ENCODE assay signal across 13 cellular contexts in genomic region chr20:54063998-54064676, GRCh38. TPM values are rescaled to one million over a fixed set of nuclear protein-coding genes. Genes with fewer than 3 reads are reported as not detected.
DNase-seq lines count a peak whose midpoint lies in the region; ATAC-seq and TF ChIP-seq lines count a peak whose summit lies in the region.
"Had no signal": no experiment of that assay in that cellular context is flagged by ENCODE, and none has a peak within 500 bp of the region (broad histone marks: within the 10 kb centered on the region; RNA-seq: fewer than 3 reads in every experiment).

No MANE protein-coding gene starts in this region.

- peaks cover 3% of the 10 kb centered on the region for H3K27me3 Mint-ChIP-seq in activated T-cell treated with anti-CD3 and anti-CD28 coated beads, Interleukin-2, amount 50 U/mL, for 4 hours (ENCODE audit: low read depth)
- no peaks in the 10 kb centered on the region for H3K27me3 Mint-ChIP-seq in activated T-helper 2 cell treated with anti-CD3 and anti-CD28 coated beads, Interferon-gamma antibody, Interleukin-2, Interleukin-4, amounts not matched to agents 10 μg/mL and 5 μg/mL and 100 μg/mL, durations not matched to agents 14 hours and 24 hours and 36 hours (ENCODE audit: low read depth)
- H3K27me3 Mint-ChIP-seq in CD14-positive monocyte (ENCODE audit: low read depth in 3 of 3): peaks cover 0 to 2% (median 1%) of the 10 kb centered on the region in 3 donors
- H3K27me3 Mint-ChIP-seq: progenitor cell of endocrine pancreas had no signal

- H3K9me3 Mint-ChIP-seq in activated T-cell treated with anti-CD3 and anti-CD28 coated beads, Interleukin-2, amount 50 U/mL, for 4 hours: no peaks in the 10 kb centered on the region
- H3K9me3 Mint-ChIP-seq in activated T-helper 2 cell treated with anti-CD3 and anti-CD28 coated beads, Interferon-gamma antibody, Interleukin-2, Interleukin-4, amounts not matched to agents 10 μg/mL and 5 μg/mL and 100 μg/mL, durations not matched to agents 14 hours and 24 hours and 36 hours: no peaks in the 10 kb centered on the region
- no peaks in the 10 kb centered on the region for H3K9me3 Mint-ChIP-seq in CD14-positive monocyte

- peaks cover 9% of the 10 kb centered on the region for H3K4me1 Mint-ChIP-seq in activated T-cell treated with anti-CD3 and anti-CD28 coated beads, Interleukin-2, amount 50 U/mL, for 4 hours (ENCODE audit: low read depth)
- peaks cover 7% of the 10 kb centered on the region for H3K4me1 Mint-ChIP-seq in activated T-helper 2 cell treated with anti-CD3 and anti-CD28 coated beads, Interferon-gamma antibody, Interleukin-2, Interleukin-4, amounts not matched to agents 10 μg/mL and 5 μg/mL and 100 μg/mL, durations not matched to agents 14 hours and 24 hours and 36 hours (ENCODE audit: low read depth)
- H3K4me1 Mint-ChIP-seq in CD14-positive monocyte: peaks cover 4% of the 10 kb centered on the region

- no peak for TF ChIP-seq CTCF in CD14-positive monocyte (IDR thresholded peaks at IDR 0.05)

- H3K27ac Mint-ChIP-seq in activated T-helper 2 cell treated with anti-CD3 and anti-CD28 coated beads, Interferon-gamma antibody, Interleukin-2, Interleukin-4, amounts not matched to agents 10 μg/mL and 5 μg/mL and 100 μg/mL, durations not matched to agents 14 hours and 24 hours and 36 hours: no peak overlapping the region
- no peak overlapping the region for H3K27ac Mint-ChIP-seq in CD14-positive monocyte
- H3K27ac Mint-ChIP-seq: progenitor cell of endocrine pancreas had no signal

- DNase-seq in activated T-cell treated with anti-CD3 and anti-CD28 coated beads, Interleukin-2, amount 50 U/mL, for 4 hours: no peak
- DNase-seq in stimulated activated CD8-positive, alpha-beta memory T cell treated with anti-CD3 and anti-CD28 coated beads, Interleukin-12 subunit alpha, Interleukin-12 subunit beta, amount 100 ng/mL, for 1 hour (ENCODE audit: low read depth): peak; percentile 13
- DNase-seq in activated T-helper 2 cell treated with anti-CD3 and anti-CD28 coated beads, Interferon-gamma antibody, Interleukin-2, Interleukin-4, amounts not matched to agents 10 μg/mL and 5 μg/mL and 100 μg/mL, durations not matched to agents 14 hours and 24 hours and 36 hours (ENCODE audit: low spot score): no peak
- DNase-seq in CD14-positive monocyte (ENCODE audit: low spot score): no peak
- DNase-seq: caudate nucleus, NCI-H1417, OCI-M1, WERI-Rb-1 had no signal

- intact Hi-C loops in activated T-helper 2 cell treated with anti-CD3 and anti-CD28 coated beads, Interferon-gamma antibody, Interleukin-2, Interleukin-4, amounts not matched to agents 10 μg/mL and 5 μg/mL and 100 μg/mL, durations not matched to agents 14 hours and 24 hours and 36 hours (cut with micrococcal nuclease): loop anchor here (5.0 kb wide), 2 partner anchors 122 to 487 kb away; no protein-coding TSS in a partner anchor
- intact Hi-C loops in CD14-positive monocyte (cut with micrococcal nuclease): loop anchor here (10.0 kb wide), 2 partner anchors 489 to 499 kb away; no protein-coding TSS in a partner anchor

- H3K36me3 Mint-ChIP-seq in activated T-cell treated with anti-CD3 and anti-CD28 coated beads, Interleukin-2, amount 50 U/mL, for 4 hours (ENCODE audit: insufficient read depth): no peaks in the 10 kb centered on the region
- no peaks in the 10 kb centered on the region for H3K36me3 Mint-ChIP-seq in activated T-helper 2 cell treated with anti-CD3 and anti-CD28 coated beads, Interferon-gamma antibody, Interleukin-2, Interleukin-4, amounts not matched to agents 10 μg/mL and 5 μg/mL and 100 μg/mL, durations not matched to agents 14 hours and 24 hours and 36 hours (ENCODE audit: low read depth)
- no peaks in the 10 kb centered on the region for H3K36me3 Mint-ChIP-seq in CD14-positive monocyte

- peak; percentile 42 for ATAC-seq in GM19025 (IDR thresholded peaks at IDR 0.05; ENCODE audit: low read depth, unreplicated experiment)
- ATAC-seq in HG02759 (IDR thresholded peaks at IDR 0.05; ENCODE audit: unreplicated experiment): peak; percentile 44
- ATAC-seq in activated T-cell treated with anti-CD3 and anti-CD28 coated beads, Interleukin-2, amount 50 U/mL, for 4 hours: peak; percentile 84 to 85
- no peak for ATAC-seq in GM19395 (IDR thresholded peaks at IDR 0.05; ENCODE audit: unreplicated experiment)
- ATAC-seq in HG03135 (IDR thresholded peaks at IDR 0.05; ENCODE audit: unreplicated experiment): no peak

- no peak overlapping the region for H3K4me3 Mint-ChIP-seq in activated T-cell treated with anti-CD3 and anti-CD28 coated beads, Interleukin-2, amount 50 U/mL, for 4 hours
- no peak overlapping the region for H3K4me3 Mint-ChIP-seq in activated T-helper 2 cell treated with anti-CD3 and anti-CD28 coated beads, Interferon-gamma antibody, Interleukin-2, Interleukin-4, amounts not matched to agents 10 μg/mL and 5 μg/mL and 100 μg/mL, durations not matched to agents 14 hours and 24 hours and 36 hours (ENCODE audit: low read depth)
- no peak overlapping the region for H3K4me3 Mint-ChIP-seq in CD14-positive monocyte

RNA-seq across cellular contexts. Expression of gene BCAS1, which starts 6.3 kb away (rescaled TPM):
- total RNA-seq in activated T-cell treated with anti-CD3 and anti-CD28 coated beads, Interleukin-2, amount 50 U/mL, for 4 hours: under 1 TPM in 1 of 3 donors, not detected in 2; 0.40 TPM
- total RNA-seq in activated T-helper 2 cell treated with anti-CD3 and anti-CD28 coated beads, Interferon-gamma antibody, Interleukin-2, Interleukin-4, amounts not matched to agents 10 μg/mL and 5 μg/mL and 100 μg/mL, durations not matched to agents 14 hours and 24 hours and 36 hours: not detected in 2 replicates
- under 1 TPM in 1 of 2 donors, not detected in 1; 0.02 TPM for polyA plus RNA-seq in CD14-positive monocyte

Comparison
In these comparisons a context has a peak if more than half of its experiments do, and no peak if none do; other contexts are left out.
1. ATAC-seq: peak in GM19025 (single experiment), HG02759 (single experiment) and activated T-cell treated with anti-CD3 and anti-CD28 coated beads, Interleukin-2, amount 50 U/mL, for 4 hours (2 of 2); none in GM19395 (single experiment) and HG03135 (single experiment).